8 cellular contexts compared by ENCODE assay signal in the genomic region with DNA sequence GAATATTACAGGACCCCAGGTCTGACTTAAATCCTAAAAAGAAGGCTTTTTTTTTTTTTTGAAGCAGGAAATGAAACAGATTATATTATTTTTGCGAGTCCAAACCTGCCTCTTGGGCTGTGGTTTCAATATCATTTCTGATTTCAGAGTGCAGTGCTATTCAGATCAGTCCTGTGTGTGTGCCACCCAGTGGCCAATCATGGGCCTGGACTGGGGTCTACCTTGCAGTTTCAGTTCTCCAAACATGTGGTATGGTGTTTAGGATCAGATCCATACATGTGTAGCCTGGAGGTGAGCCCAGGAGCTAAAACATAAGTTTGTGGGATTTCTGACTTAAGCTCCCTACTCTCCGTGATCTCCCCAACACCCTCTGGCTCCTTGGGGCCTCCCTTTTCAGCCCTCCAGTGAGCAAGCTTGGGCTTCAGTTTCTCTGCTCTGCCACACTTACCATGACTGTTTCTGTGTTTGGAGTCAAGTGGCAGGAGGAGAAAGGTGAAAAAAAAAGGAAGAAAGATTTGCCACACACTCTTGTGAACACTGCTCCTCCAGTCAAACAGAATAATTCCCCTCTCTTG. TPM values are rescaled to one million over a fixed set of nuclear protein-coding genes. Genes with fewer than 3 reads are reported as not detected.
A peak's percentile ranks its signal among the peaks of the same experiment; 100 is the strongest.
DNase-seq lines count a peak whose midpoint lies in the region; ATAC-seq, FAIRE-seq and TF ChIP-seq lines count a peak whose summit lies in the region.

No MANE protein-coding gene starts in this region.

- peak; percentile 51 for ATAC-seq in GM18519 (IDR thresholded peaks at IDR 0.05; ENCODE audit: low FRiP score, unreplicated experiment)
- ATAC-seq in HG03196 (IDR thresholded peaks at IDR 0.05; ENCODE audit: unreplicated experiment) = peak; percentile 68
- peak; percentile 90 for ATAC-seq in HepG2
- no peak for ATAC-seq in GM19035 (IDR thresholded peaks at IDR 0.05; ENCODE audit: unreplicated experiment)

- no peaks in the 10 kb centered on the region for H3K79me2 ChIP-seq in HepG2 (ENCODE audit: insufficient read depth, low read length)

- peak; percentile 15 for DNase-seq in HepG2 (ENCODE audit: low spot score)
- DNase-seq in NCI-H2107 treated with DMSO at 0.1 percent for 48 hours (lab: John Stamatoyannopoulos, UW; ENCODE audit: unreplicated experiment) = no peak
- no peak for DNase-seq in NCI-H187 (lab: John Stamatoyannopoulos, UW)
- DNase-seq in effector CD4-positive, alpha-beta T cell = no peak

- in situ Hi-C loops in HepG2 (cut with HindIII; ENCODE audit: extremely low pct_ligation_motif_present, low pct_unique_long_range_greater_than_20kb) = no loop called here

- no peak overlapping the region for H3K9ac ChIP-seq in HepG2 (ENCODE audit: insufficient read depth, low read depth, low read length)

- no peaks in the 10 kb centered on the region for H3K36me3 ChIP-seq in HepG2 (replicated peaks in 1 of 2; ENCODE audit: control insufficient read depth in 1 of 2, insufficient read depth in 2 of 2, low read length in 2 of 2)

- H2AFZ ChIP-seq in HepG2 (ENCODE audit: low read length) = no peak overlapping the region

- TF ChIP-seq CTCF in WI38 (IDR thresholded peaks at IDR 0.05; ENCODE audit: low read depth, low read length) (peak; percentile 58), HepG2 (CRISPR knock-in tag; IDR thresholded peaks at IDR 0.05) (peak; percentile 52)

- POLR2A ChIA-PET in HepG2 (lab: Yijun Ruan, JAX) = no interaction called here

- TF ChIP-seq RAD21 in HepG2 (CRISPR knock-in tag; IDR thresholded peaks at IDR 0.05) = no peak

- no peaks in the 10 kb centered on the region for H3K4me1 ChIP-seq in HepG2 (ENCODE audit: insufficient read depth, low read length)

- CTCF ChIA-PET in HepG2 (lab: Yijun Ruan, JAX; ENCODE audit: low intra/inter-chr PET ratio, low total read pairs) = interaction anchor here (0.6 to 1.5 kb wide), 4 partner anchors 129 to 698 kb away, joined by 3 read pairs; no protein-coding TSS in a partner anchor

- no peak for TF ChIP-seq POLR2A in HepG2 (IDR thresholded peaks at IDR 0.05; ENCODE audit: insufficient read depth in 1 of 2, low read depth in 2 of 2, low read length in 2 of 2)

- no peaks in the 10 kb centered on the region for H3K9me3 ChIP-seq in HepG2 (ENCODE audit: low read length)

- no peak overlapping the region for H3K4me2 ChIP-seq in HepG2 (ENCODE audit: low read depth, low read length)

- no peak for TF ChIP-seq EP300 in HepG2 (IDR thresholded peaks at IDR 0.05; ENCODE audit: low read depth in 2 of 2, low read length in 2 of 2)
- TF ChIP-seq EP300 in HepG2 (CRISPR knock-in tag; IDR thresholded peaks at IDR 0.05; ENCODE audit: borderline replicate concordance) = no peak

- no peaks in the 10 kb centered on the region for H3K27me3 ChIP-seq in HepG2 (ENCODE audit: control insufficient read depth in 1 of 2, insufficient read depth in 2 of 2, low read length in 2 of 2)

- H3K27ac ChIP-seq in HepG2 (ENCODE audit: extremely low read length, insufficient read depth, low read length) = no peak overlapping the region

- H3K4me3 ChIP-seq in WI38 (ENCODE audit: low read depth, low read length) (no peak overlapping the region), HepG2 (replicated peaks in 1 of 3; ENCODE audit: insufficient read depth in 1 of 3, low read depth in 2 of 3, low read length in 3 of 3) (no peak overlapping the region)

- no TSS peak for BruUV-seq in HepG2 (replicated peaks; lab: Mats Ljungman, UMichigan)

- 10% methylated on average over 2 of the region's 2 CpGs for WGBS in HepG2 (ENCODE audit: low lambda C conversion rate)

- no peaks in the 10 kb centered on the region for H4K20me1 ChIP-seq in HepG2 (ENCODE audit: insufficient read depth, low read length)

- FAIRE-seq in HepG2 (lab: Jason Lieb, UNC) = peak; percentile 81

- intact Hi-C loops in HepG2 (cut with micrococcal nuclease; ENCODE audit: unreplicated experiment) = loop anchor here (1.0 kb wide), 1 partner anchor 129 kb away; no protein-coding TSS in a partner anchor

TF ChIP-seq in HepG2, 621 proteins besides CTCF, POLR2A, EP300 and RAD21:
- TF ChIP-seq ZNF253 (CRISPR knock-in tag; IDR thresholded peaks at IDR 0.05; ENCODE audit: borderline replicate concordance) = no peak
- peak; percentile 42; the same call in 1 of the 2 replicates for TF ChIP-seq SMC3 (IDR thresholded peaks at IDR 0.05; ENCODE audit: low read length)
- TF ChIP-seq, protein P1, sequence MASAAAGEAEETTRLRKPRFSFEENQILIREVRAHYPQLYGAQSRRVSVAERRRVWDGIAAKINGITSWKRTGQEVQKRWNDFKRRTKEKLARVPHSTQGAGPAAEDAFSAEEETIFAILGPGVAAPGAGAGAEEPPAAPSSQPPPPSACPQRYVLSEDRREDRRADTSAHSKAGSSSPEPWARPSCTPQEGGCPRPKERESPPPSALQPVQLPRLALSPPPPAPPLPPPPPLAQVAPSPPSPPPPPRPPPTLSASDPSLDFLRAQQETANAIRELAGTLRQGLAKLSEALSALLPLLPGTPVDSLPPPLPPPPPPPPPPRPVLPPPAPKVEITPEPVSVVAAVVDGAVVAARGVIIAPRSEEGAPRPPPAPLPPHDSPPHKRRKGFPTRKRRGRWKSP (CRISPR knock-in tag; IDR thresholded peaks at IDR 0.05) = no peak
- TF ChIP-seq STAG1 (CRISPR knock-in tag; IDR thresholded peaks at IDR 0.05) = peak; percentile 26; the same call in 1 of the 2 replicates
- TF ChIP-seq ZNF616 (CRISPR knock-in tag; IDR thresholded peaks at IDR 0.05; ENCODE audit: low read depth) = no peak
- no peak for TF ChIP-seq SMARCC2 (IDR thresholded peaks at IDR 0.05)
- TF ChIP-seq, protein P2, sequence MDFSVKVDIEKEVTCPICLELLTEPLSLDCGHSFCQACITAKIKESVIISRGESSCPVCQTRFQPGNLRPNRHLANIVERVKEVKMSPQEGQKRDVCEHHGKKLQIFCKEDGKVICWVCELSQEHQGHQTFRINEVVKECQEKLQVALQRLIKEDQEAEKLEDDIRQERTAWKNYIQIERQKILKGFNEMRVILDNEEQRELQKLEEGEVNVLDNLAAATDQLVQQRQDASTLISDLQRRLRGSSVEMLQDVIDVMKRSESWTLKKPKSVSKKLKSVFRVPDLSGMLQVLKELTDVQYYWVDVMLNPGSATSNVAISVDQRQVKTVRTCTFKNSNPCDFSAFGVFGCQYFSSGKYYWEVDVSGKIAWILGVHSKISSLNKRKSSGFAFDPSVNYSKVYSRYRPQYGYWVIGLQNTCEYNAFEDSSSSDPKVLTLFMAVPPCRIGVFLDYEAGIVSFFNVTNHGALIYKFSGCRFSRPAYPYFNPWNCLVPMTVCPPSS (IDR thresholded peaks at IDR 0.05) = no peak

RNA-seq across cellular contexts. Expression of a gene that starts 12.1 kb away (rescaled TPM):
- 0.07 TPM in 2 replicates for total RNA-seq in HepG2 (2016; rRNA removed; fragmentation: Illumina TruSeq; extraction: Trizol)
- not detected in 2 replicates for total RNA-seq in HepG2 (2016; cell fraction: cytosol; rRNA removed; fragmentation: Illumina TruSeq; extraction: Trizol; ENCODE audit: low read depth)
- total RNA-seq in HepG2 (2016; cell fraction: insoluble cytoplasmic fraction; rRNA removed; fragmentation: Illumina TruSeq; extraction: Trizol) = 0.04 TPM in 1 of 2 replicates, not detected in the other
- 0.06 and 0.07 TPM in 2 replicates for total RNA-seq in HepG2 (2016; cell fraction: membrane; rRNA removed; fragmentation: Illumina TruSeq; extraction: Trizol)
- 0.16 TPM in 1 of 2 replicates, not detected in the other for total RNA-seq in HepG2 (2016; cell fraction: nucleus; rRNA removed; fragmentation: Illumina TruSeq; extraction: Trizol)
- 0.21 and 0.26 TPM in 2 replicates for polyA plus RNA-seq in HepG2 (2011; rRNA removed)
- 0.15 and 0.27 TPM in 2 replicates for polyA plus RNA-seq in HepG2 (2011; cell fraction: cytosol; rRNA removed)
- polyA plus RNA-seq in HepG2 (2011; cell fraction: nucleus; rRNA removed) = 0.24 and 0.33 TPM in 2 replicates
- 0.24 and 0.53 TPM in 2 replicates for polyA plus RNA-seq in HepG2 (2012)
- 0.03 TPM in 1 of 2 replicates, not detected in the other for polyA plus RNA-seq in HepG2 (2016; cell fraction: cytosol; fragmentation: Illumina TruSeq; extraction: Trizol; ENCODE audit: low read depth)
- not detected in 2 replicates for polyA plus RNA-seq in HepG2 (2016; cell fraction: insoluble cytoplasmic fraction; fragmentation: Illumina TruSeq; extraction: Trizol; ENCODE audit: low read depth)
- polyA plus RNA-seq in HepG2 (2016; cell fraction: membrane; fragmentation: Illumina TruSeq; extraction: Trizol; ENCODE audit: low read depth) = 0.03 and 0.12 TPM in 2 replicates
- 0.15 TPM in 1 of 2 replicates, not detected in the other for polyA plus RNA-seq in HepG2 (2016; cell fraction: nucleus; fragmentation: Illumina TruSeq; extraction: Trizol; ENCODE audit: insufficient read depth, low read depth)
- polyA minus RNA-seq in HepG2 (2011; rRNA and poly(A)+ RNA removed; ENCODE audit: low replicate concordance) = 0.06 and 7.6 TPM in 2 replicates
- polyA minus RNA-seq in HepG2 (2011; cell fraction: cytosol; rRNA and poly(A)+ RNA removed) = 0.10 and 0.26 TPM in 2 replicates
- 0.12 and 0.26 TPM in 2 replicates for polyA minus RNA-seq in HepG2 (2011; cell fraction: nucleus; rRNA and poly(A)+ RNA removed)
